ENCODE assay signal across 7 cellular contexts in genomic region chr6:26270903-26271639, GRCh38.
A peak's percentile ranks its signal among the peaks of the same experiment; 100 is the strongest.
DNase-seq lines count a peak whose midpoint lies in the region; ATAC-seq and TF ChIP-seq lines count a peak whose summit lies in the region.

No MANE protein-coding gene starts in this region.

- H3K36me3 ChIP-seq in NT2/D1 (ENCODE audit: insufficient read depth, insufficient read length, low read length) (no peaks in the 10 kb centered on the region), muscle layer of colon (ENCODE audit: insufficient read depth, low read length) (no peaks in the 10 kb centered on the region)

- H3K9ac ChIP-seq in NT2/D1 (ENCODE audit: insufficient read length, low read depth) = peak overlapping the region; percentile 86
- H3K9ac ChIP-seq in muscle layer of colon (ENCODE audit: low read length) = peak overlapping the region; percentile 17

- peak; percentile 37 for ATAC-seq in HG03097 (IDR thresholded peaks at IDR 0.05; ENCODE audit: low FRiP score, unreplicated experiment)

- peak; percentile 100 for TF ChIP-seq POLR2A in GM18526 (IDR thresholded peaks at IDR 0.05; ENCODE audit: extremely low read depth, insufficient read length)
- TF ChIP-seq POLR2A in erythroblast (IDR thresholded peaks at IDR 0.05; ENCODE audit: low read length) = peak; percentile 99

- H3K4me1 ChIP-seq in NT2/D1 (ENCODE audit: insufficient read depth, insufficient read length) (peaks cover 2% of the 10 kb centered on the region), muscle layer of colon (ENCODE audit: insufficient read depth, low read length) (peaks cover 4% of the 10 kb centered on the region)

- H3K27ac ChIP-seq in muscle layer of colon (ENCODE audit: low read depth, low read length) = no peak overlapping the region

- H3K9me3 ChIP-seq in NT2/D1 (ENCODE audit: insufficient read depth, low read length) = no peaks in the 10 kb centered on the region
- H3K9me3 ChIP-seq in muscle layer of colon (ENCODE audit: low read length) = peaks cover 3% of the 10 kb centered on the region

- H3K4me3 ChIP-seq in NT2/D1 (ENCODE audit: insufficient read length, low read depth) = peak overlapping the region; percentile 84
- H3K4me3 ChIP-seq in muscle layer of colon (ENCODE audit: low read depth in 1 of 2, low read length in 2 of 2) = peak overlapping the region; percentile 1 to 58

- H3K27me3 ChIP-seq in NT2/D1 (ENCODE audit: insufficient read depth, insufficient read length) = no peaks in the 10 kb centered on the region
- H3K27me3 ChIP-seq in muscle layer of colon (ENCODE audit: control insufficient read depth in 1 of 2, insufficient read depth in 2 of 2, low read length in 2 of 2) = peaks cover 43 to 46% of the 10 kb centered on the region in 2 donors

- DNase-seq in NT2/D1 (ENCODE audit: low read depth, low spot score) = no peak
- DNase-seq in activated T-cell treated with anti-CD3 and anti-CD28 coated beads for 48 hours (ENCODE audit: low read depth) = peak; percentile 64
- peak; percentile 94 to 95 for DNase-seq in erythroblast (lab: John Stamatoyannopoulos, UW)
- DNase-seq in stimulated activated naive CD4-positive, alpha-beta T cell treated with Interleukin-2 at 50 U/mL for 16 hours (lab: John Stamatoyannopoulos, UW) = peak; percentile 52
